ENCODE assay signal across 2 cellular contexts in the genomic region with DNA sequence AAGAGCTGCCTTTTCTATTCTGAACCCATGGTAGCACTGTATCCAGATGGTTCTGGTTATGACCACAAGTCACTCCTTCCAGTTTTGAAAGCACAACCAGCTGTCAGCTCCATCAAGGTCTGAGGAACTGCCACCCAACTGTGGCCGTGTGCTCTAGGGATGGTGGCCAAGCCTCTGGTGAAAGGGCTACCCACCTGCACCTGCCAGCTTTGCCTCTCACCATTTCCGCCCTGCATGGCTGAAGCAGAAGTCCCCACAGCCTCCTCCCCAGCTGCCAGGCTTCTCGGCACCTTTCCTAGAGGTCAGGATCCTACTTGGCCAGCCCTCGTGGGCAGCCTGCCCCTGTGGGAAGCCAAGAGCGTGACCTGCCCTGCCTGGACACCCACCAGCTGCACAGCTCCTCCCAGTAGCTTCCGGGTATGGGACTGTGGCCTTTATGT.
TF ChIP-seq lines count a peak whose summit lies in the region.

No MANE protein-coding gene starts in this region.

TF ChIP-seq in liver, 16 proteins besides CTCF, POLR2A, EP300 and RAD21:
- TF ChIP-seq GABPA (IDR thresholded peaks at IDR 0.05 in 1 of 2, conservative IDR thresholded peaks at IDR 0.05 in 1 of 2) (peak in 1 of 2 donors; percentile 22), YY1 (IDR thresholded peaks at IDR 0.05) (peak; percentile 15), RXRA (IDR thresholded peaks at IDR 0.05) (peak; percentile 19 to 42), HNF4A (conservative IDR thresholded peaks at IDR 0.05) (peak in 1 of 2 donors; percentile 42), FOXA1 (IDR thresholded peaks at IDR 0.05) (no peak), FOXA2 (IDR thresholded peaks at IDR 0.05) (no peak)
- TF ChIP-seq, protein P1, sequence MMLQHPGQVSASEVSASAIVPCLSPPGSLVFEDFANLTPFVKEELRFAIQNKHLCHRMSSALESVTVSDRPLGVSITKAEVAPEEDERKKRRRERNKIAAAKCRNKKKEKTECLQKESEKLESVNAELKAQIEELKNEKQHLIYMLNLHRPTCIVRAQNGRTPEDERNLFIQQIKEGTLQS (IDR thresholded peaks at IDR 0.05): no peak
- TF ChIP-seq, protein P2, sequence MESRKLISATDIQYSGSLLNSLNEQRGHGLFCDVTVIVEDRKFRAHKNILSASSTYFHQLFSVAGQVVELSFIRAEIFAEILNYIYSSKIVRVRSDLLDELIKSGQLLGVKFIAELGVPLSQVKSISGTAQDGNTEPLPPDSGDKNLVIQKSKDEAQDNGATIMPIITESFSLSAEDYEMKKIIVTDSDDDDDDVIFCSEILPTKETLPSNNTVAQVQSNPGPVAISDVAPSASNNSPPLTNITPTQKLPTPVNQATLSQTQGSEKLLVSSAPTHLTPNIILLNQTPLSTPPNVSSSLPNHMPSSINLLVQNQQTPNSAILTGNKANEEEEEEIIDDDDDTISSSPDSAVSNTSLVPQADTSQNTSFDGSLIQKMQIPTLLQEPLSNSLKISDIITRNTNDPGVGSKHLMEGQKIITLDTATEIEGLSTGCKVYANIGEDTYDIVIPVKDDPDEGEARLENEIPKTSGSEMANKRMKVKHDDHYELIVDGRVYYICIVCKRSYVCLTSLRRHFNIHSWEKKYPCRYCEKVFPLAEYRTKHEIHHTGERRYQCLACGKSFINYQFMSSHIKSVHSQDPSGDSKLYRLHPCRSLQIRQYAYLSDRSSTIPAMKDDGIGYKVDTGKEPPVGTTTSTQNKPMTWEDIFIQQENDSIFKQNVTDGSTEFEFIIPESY (IDR thresholded peaks at IDR 0.05): no peak
TF ChIP-seq in liver: peak in this region for 4.

TF ChIP-seq in HepG2, 621 proteins besides CTCF, POLR2A, EP300 and RAD21:
- TF ChIP-seq ZBTB42 (CRISPR knock-in tag; IDR thresholded peaks at IDR 0.05): no peak
- no peak for TF ChIP-seq NR2C2 (CRISPR knock-in tag; IDR thresholded peaks at IDR 0.05; ENCODE audit: borderline replicate concordance)
- no peak for TF ChIP-seq ZNF484 (CRISPR knock-in tag; IDR thresholded peaks at IDR 0.05; ENCODE audit: borderline replicate concordance, low read depth)
- TF ChIP-seq, protein P3, sequence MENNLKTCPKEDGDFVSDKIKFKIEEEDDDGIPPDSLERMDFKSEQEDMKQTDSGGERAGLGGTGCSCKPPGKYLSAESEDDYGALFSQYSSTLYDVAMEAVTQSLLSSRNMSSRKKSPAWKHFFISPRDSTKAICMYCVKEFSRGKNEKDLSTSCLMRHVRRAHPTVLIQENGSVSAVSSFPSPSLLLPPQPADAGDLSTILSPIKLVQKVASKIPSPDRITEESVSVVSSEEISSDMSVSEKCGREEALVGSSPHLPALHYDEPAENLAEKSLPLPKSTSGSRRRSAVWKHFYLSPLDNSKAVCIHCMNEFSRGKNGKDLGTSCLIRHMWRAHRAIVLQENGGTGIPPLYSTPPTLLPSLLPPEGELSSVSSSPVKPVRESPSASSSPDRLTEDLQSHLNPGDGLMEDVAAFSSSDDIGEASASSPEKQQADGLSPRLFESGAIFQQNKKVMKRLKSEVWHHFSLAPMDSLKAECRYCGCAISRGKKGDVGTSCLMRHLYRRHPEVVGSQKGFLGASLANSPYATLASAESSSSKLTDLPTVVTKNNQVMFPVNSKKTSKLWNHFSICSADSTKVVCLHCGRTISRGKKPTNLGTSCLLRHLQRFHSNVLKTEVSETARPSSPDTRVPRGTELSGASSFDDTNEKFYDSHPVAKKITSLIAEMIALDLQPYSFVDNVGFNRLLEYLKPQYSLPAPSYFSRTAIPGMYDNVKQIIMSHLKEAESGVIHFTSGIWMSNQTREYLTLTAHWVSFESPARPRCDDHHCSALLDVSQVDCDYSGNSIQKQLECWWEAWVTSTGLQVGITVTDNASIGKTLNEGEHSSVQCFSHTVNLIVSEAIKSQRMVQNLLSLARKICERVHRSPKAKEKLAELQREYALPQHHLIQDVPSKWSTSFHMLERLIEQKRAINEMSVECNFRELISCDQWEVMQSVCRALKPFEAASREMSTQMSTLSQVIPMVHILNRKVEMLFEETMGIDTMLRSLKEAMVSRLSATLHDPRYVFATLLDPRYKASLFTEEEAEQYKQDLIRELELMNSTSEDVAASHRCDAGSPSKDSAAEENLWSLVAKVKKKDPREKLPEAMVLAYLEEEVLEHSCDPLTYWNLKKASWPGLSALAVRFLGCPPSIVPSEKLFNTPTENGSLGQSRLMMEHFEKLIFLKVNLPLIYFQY (CRISPR knock-in tag; IDR thresholded peaks at IDR 0.05; ENCODE audit: borderline replicate concordance): no peak
- no peak for TF ChIP-seq ZNF652 (CRISPR knock-in tag; IDR thresholded peaks at IDR 0.05; ENCODE audit: borderline replicate concordance, low read depth)
- no peak for TF ChIP-seq EEA1 (CRISPR knock-in tag; IDR thresholded peaks at IDR 0.05; ENCODE audit: borderline replicate concordance)
- TF ChIP-seq ZNF850 (CRISPR knock-in tag; conservative IDR thresholded peaks at IDR 0.05): no peak
- TF ChIP-seq ZNF383 (CRISPR knock-in tag; IDR thresholded peaks at IDR 0.05; ENCODE audit: borderline replicate concordance): no peak
- TF ChIP-seq ZBTB3 (CRISPR knock-in tag; IDR thresholded peaks at IDR 0.05; ENCODE audit: borderline replicate concordance, low read depth): no peak
- TF ChIP-seq, protein P4, sequence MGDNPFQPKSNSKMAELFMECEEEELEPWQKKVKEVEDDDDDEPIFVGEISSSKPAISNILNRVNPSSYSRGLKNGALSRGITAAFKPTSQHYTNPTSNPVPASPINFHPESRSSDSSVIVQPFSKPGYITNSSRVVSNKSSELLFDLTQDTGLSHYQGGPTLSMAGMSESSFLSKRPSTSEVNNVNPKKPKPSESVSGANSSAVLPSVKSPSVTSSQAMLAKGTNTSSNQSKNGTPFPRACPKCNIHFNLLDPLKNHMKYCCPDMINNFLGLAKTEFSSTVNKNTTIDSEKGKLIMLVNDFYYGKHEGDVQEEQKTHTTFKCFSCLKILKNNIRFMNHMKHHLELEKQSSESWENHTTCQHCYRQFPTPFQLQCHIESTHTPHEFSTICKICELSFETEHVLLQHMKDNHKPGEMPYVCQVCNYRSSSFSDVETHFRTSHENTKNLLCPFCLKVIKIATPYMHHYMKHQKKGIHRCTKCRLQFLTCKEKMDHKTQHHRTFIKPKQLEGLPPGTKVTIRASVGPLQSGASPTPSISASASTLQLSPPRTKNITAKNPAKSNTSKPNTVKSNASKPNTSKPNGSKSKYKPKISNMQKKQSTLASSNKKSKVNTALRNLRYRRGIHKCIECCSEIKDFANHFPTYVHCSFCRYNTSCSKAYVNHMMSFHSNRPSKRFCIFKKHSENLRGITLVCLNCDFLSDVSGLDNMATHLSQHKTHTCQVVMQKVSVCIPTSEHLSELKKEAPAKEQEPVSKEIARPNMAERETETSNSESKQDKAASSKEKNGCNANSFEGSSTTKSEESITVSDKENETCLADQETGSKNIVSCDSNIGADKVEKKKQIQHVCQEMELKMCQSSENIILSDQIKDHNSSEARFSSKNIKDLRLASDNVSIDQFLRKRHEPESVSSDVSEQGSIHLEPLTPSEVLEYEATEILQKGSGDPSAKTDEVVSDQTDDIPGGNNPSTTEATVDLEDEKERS (CRISPR knock-in tag; IDR thresholded peaks at IDR 0.05): no peak
- TF ChIP-seq, protein P5, sequence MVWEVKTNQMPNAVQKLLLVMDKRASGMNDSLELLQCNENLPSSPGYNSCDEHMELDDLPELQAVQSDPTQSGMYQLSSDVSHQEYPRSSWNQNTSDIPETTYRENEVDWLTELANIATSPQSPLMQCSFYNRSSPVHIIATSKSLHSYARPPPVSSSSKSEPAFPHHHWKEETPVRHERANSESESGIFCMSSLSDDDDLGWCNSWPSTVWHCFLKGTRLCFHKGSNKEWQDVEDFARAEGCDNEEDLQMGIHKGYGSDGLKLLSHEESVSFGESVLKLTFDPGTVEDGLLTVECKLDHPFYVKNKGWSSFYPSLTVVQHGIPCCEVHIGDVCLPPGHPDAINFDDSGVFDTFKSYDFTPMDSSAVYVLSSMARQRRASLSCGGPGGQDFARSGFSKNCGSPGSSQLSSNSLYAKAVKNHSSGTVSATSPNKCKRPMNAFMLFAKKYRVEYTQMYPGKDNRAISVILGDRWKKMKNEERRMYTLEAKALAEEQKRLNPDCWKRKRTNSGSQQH (CRISPR knock-in tag; IDR thresholded peaks at IDR 0.05; ENCODE audit: low read depth): no peak
- no peak for TF ChIP-seq ELF3 (CRISPR knock-in tag; IDR thresholded peaks at IDR 0.05)
- no peak for TF ChIP-seq CENPX (CRISPR knock-in tag; IDR thresholded peaks at IDR 0.05)
- TF ChIP-seq FOXA1 (IDR thresholded peaks at IDR 0.05): no peak
- no peak for TF ChIP-seq FOXA1 (CRISPR knock-in tag; IDR thresholded peaks at IDR 0.05)
- TF ChIP-seq MTF1 (CRISPR knock-in tag; IDR thresholded peaks at IDR 0.05): no peak
- no peak for TF ChIP-seq ZNF317 (CRISPR knock-in tag; IDR thresholded peaks at IDR 0.05)
